Comparison of ENCODE assay signal across 24 cellular contexts in genomic region chr19:33418461-33418860, GRCh38.
"Had no signal": no experiment of that assay in that cellular context is flagged by ENCODE, and none has a peak within 500 bp of the region (broad histone marks: within the 10 kb centered on the region; RNA-seq: fewer than 3 reads in every experiment).

No MANE protein-coding gene starts in this region.

- H3K4me3 ChIP-seq: K562, SJCRH30 had no signal

- H3K9me3 Mint-ChIP-seq: IgD-negative memory B cell had no signal

- H3K27me3 Mint-ChIP-seq: IgD-negative memory B cell had no signal

- DNase-seq: Kasumi-1, MV-4-11, NCI-H1048, NCI-H1105, NCI-H1417, NCI-H1436 treated with DMSO at 0.1 percent for 48 hours, NCI-H1694, NCI-H187 treated with DMSO at 0.1 percent for 48 hours, NCI-H2029 treated with DMSO at 0.1 percent for 48 hours, NCI-H2171 treated with DMSO at 0.1 percent for 48 hours, NCI-H446, NCI-H510A, NCI-H524 treated with DMSO at 0.1 percent for 48 hours, NCI-H69, NCI-H774, RPMI8226, SHP77 treated with DMSO at 0.1 percent for 48 hours, SJCRH30 had no signal

- H3K36me3 ChIP-seq: SJCRH30 had no signal

- ATAC-seq: HepG2, K562, SK-N-SH treated with all-trans-retinoic acid at 6 μM for 48 hours had no signal

- H3K4me3 Mint-ChIP-seq: IgD-negative memory B cell had no signal

- H3K36me3 Mint-ChIP-seq: IgD-negative memory B cell had no signal

- H3K27ac ChIP-seq: KMS-11, SJCRH30 had no signal

- H3K9me3 ChIP-seq: SJCRH30 had no signal

- FAIRE-seq: HepG2, K562, RCC 7860 had no signal

- H3K27me3 ChIP-seq: SJCRH30 had no signal

- H3K9ac ChIP-seq: KMS-11 had no signal
